Comparison of ENCODE assay signal across 8 cellular contexts in the genomic region with DNA sequence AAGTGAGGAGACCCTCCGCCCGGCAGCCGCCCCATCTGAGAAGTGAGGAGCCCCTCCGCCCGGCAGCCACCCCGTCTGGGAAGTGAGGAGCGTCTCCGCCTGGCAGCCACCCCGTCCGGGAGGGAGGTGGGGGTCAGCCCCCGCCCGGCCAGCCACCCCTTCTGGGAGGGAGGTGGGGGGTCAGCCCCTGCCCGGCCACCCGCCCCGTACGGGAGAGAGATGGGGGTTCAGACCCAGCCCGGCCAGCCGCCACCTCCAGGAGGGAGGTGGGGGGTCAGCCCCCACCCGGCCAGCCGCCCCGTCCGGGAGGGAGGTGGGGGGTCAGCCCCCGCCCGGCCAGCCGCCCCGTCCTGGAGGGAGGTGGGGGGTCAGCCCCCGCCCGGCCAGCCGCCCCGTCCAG. TPM values are rescaled to one million over a fixed set of nuclear protein-coding genes. Genes with fewer than 3 reads are reported as not detected.
"Had no signal": no experiment of that assay in that cellular context is flagged by ENCODE, and none has a peak within 500 bp of the region (broad histone marks: within the 10 kb centered on the region; RNA-seq: fewer than 3 reads in every experiment).

No MANE protein-coding gene starts in this region.

RNA-seq across cellular contexts. Expression of gene ZNF695, which starts 24.4 kb away (rescaled TPM):
- total RNA-seq: left lobe of liver, left ventricle myocardium inferior, left ventricle myocardium superior, lower leg skin, lower lobe of right lung, mesenteric fat pad had no signal
- polyA plus RNA-seq: immature natural killer cell, liver had no signal
